Comparison of ENCODE assay signal across 24 cellular contexts in genomic region chr2:47941936-47942335, GRCh38.
"Had no signal": no experiment of that assay in that cellular context is flagged by ENCODE, and none has a peak within 500 bp of the region (broad histone marks: within the 10 kb centered on the region; RNA-seq: fewer than 3 reads in every experiment).

No MANE protein-coding gene starts in this region.

- DNase-seq: colonic mucosa; cortex of kidney; dermis blood vessel endothelial cell; dorsolateral prefrontal cortex; effector CD4-positive, alpha-beta T cell; effector CD8-positive, alpha-beta T cell; effector memory CD4-positive, alpha-beta T cell; effector memory CD8-positive, alpha-beta T cell; endodermal cell; erythroblast; esophagus squamous epithelium; foreskin fibroblast; foreskin keratinocyte; foreskin melanocyte; gastrocnemius medialis; glutamatergic neuron; head of caudate nucleus; heart left ventricle; heart right ventricle had no signal

- ATAC-seq: effector memory CD8-positive, alpha-beta T cell; esophagus mucosa; foreskin keratinocyte; gastrocnemius medialis; gastroesophageal sphincter; heart left ventricle; heart right ventricle had no signal

- H3K9me3 ChIP-seq: colonic mucosa, esophagus muscularis mucosa, esophagus squamous epithelium, gastrocnemius medialis, gastroesophageal sphincter, heart left ventricle, heart right ventricle had no signal

- H3K36me3 ChIP-seq: colonic mucosa, esophagus muscularis mucosa, esophagus squamous epithelium, gastrocnemius medialis, gastroesophageal sphincter, heart left ventricle, heart right ventricle had no signal

- H3K27me3 ChIP-seq: colonic mucosa, esophagus muscularis mucosa, esophagus squamous epithelium, gastrocnemius medialis, gastroesophageal sphincter, heart left ventricle, heart right ventricle had no signal

- H3K27ac ChIP-seq: colonic mucosa, coronary artery, dorsolateral prefrontal cortex, epithelial cell of prostate, esophagus muscularis mucosa, esophagus squamous epithelium, foreskin keratinocyte, gastrocnemius medialis, gastroesophageal sphincter, heart left ventricle, heart right ventricle had no signal

- H3K4me3 ChIP-seq: colonic mucosa, coronary artery, dorsolateral prefrontal cortex, esophagus muscularis mucosa, esophagus squamous epithelium, gastrocnemius medialis, gastroesophageal sphincter, heart left ventricle, heart right ventricle had no signal

- H3K4me1 ChIP-seq: colonic mucosa, esophagus muscularis mucosa, esophagus squamous epithelium, foreskin keratinocyte, gastroesophageal sphincter, heart left ventricle had no signal
